In the genomic region with DNA sequence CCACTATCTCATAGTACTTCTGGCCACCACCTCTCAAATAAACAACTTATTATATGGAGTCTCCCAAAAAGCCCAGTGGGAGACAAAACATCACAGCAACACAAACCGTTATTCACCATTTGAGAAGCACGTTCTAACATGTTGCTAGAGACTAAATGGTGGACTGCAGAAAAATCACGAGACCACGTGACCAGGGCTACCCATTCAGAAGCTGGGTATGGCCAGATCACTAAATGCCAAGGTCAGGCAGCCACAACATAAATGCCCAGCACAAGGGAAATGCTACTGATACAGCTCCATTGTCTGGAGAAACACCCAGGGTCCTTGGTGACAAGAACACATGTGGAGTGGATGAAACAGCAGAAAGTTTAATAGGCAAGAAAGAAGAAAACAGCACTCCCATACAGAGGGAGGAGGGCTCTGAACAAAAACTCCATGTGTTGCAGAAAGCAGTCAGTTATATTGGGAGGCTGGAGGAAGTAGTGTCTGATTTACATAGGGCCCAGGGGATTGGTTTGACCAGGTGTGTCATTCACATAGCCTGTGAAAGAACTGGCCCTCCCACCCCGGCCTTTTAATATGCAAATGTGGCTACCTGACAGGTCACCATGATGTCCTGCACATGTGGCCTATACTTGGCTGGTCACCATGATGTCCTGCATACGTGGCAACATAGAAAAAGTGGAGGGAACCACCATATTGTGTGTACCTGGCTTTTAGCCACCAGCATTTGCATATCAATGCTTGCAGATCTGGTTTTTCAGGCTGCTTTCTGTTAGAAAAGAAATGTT, we compare ENCODE assay signal across 1 cellular context.
TF ChIP-seq lines count a peak whose summit lies in the region.

No MANE protein-coding gene starts in this region.

TF ChIP-seq in WTC11, 78 proteins besides CTCF, POLR2A, EP300 and RAD21 (continued from another document):
- TF ChIP-seq, protein P1, sequence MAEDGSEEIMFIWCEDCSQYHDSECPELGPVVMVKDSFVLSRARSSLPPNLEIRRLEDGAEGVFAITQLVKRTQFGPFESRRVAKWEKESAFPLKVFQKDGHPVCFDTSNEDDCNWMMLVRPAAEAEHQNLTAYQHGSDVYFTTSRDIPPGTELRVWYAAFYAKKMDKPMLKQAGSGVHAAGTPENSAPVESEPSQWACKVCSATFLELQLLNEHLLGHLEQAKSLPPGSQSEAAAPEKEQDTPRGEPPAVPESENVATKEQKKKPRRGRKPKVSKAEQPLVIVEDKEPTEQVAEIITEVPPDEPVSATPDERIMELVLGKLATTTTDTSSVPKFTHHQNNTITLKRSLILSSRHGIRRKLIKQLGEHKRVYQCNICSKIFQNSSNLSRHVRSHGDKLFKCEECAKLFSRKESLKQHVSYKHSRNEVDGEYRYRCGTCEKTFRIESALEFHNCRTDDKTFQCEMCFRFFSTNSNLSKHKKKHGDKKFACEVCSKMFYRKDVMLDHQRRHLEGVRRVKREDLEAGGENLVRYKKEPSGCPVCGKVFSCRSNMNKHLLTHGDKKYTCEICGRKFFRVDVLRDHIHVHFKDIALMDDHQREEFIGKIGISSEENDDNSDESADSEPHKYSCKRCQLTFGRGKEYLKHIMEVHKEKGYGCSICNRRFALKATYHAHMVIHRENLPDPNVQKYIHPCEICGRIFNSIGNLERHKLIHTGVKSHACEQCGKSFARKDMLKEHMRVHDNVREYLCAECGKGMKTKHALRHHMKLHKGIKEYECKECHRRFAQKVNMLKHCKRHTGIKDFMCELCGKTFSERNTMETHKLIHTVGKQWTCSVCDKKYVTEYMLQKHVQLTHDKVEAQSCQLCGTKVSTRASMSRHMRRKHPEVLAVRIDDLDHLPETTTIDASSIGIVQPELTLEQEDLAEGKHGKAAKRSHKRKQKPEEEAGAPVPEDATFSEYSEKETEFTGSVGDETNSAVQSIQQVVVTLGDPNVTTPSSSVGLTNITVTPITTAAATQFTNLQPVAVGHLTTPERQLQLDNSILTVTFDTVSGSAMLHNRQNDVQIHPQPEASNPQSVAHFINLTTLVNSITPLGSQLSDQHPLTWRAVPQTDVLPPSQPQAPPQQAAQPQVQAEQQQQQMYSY (CRISPR knock-in tag; IDR thresholded peaks at IDR 0.05) = peak; percentile 57
- TF ChIP-seq RORB (CRISPR knock-in tag; IDR thresholded peaks at IDR 0.05) = no peak
- TF ChIP-seq, protein P2, sequence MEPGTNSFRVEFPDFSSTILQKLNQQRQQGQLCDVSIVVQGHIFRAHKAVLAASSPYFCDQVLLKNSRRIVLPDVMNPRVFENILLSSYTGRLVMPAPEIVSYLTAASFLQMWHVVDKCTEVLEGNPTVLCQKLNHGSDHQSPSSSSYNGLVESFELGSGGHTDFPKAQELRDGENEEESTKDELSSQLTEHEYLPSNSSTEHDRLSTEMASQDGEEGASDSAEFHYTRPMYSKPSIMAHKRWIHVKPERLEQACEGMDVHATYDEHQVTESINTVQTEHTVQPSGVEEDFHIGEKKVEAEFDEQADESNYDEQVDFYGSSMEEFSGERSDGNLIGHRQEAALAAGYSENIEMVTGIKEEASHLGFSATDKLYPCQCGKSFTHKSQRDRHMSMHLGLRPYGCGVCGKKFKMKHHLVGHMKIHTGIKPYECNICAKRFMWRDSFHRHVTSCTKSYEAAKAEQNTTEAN (CRISPR knock-in tag; IDR thresholded peaks at IDR 0.05) = no peak
- no peak for TF ChIP-seq ARID4B (CRISPR knock-in tag; IDR thresholded peaks at IDR 0.05; ENCODE audit: borderline replicate concordance)
- no peak for TF ChIP-seq FOXP1 (CRISPR knock-in tag; IDR thresholded peaks at IDR 0.05; ENCODE audit: borderline replicate concordance)
